In the genomic region with DNA sequence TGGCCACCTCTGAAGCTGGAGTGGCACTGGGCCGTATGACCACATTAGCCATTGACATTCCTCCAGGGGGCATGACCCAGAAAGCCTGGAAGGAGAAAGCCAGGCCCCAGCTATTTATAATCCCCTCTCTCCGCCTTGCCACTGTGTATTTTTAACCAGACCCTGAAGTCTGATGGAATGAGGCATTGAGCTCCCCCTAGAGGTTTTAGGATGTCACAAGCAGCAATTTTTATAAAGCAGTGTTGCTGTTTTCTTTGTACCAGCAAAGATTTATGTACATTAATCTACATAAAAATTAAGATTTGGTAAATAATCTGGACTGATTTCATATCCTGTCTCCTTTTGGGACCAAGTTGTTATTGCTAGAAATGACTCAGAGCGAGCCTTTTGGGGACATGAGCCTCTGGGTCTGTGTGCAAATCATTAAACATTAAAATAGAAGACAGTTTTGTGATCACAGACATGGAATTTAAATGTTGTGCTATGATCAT, we compare ENCODE assay signal across 8 cellular contexts.
DNase-seq lines count a peak whose midpoint lies in the region; ATAC-seq and TF ChIP-seq lines count a peak whose summit lies in the region.

No MANE protein-coding gene starts in this region.

- no peak overlapping the region for H3K27ac Mint-ChIP-seq in neural crest cell (ENCODE audit: unreplicated experiment)

- peak; percentile 82 for TF ChIP-seq CTCF in neural crest cell (conservative IDR thresholded peaks at IDR 0.05)

- peak; percentile 61 for ATAC-seq in HG02678 (IDR thresholded peaks at IDR 0.05; ENCODE audit: unreplicated experiment)

- DNase-seq in GM03348 (ENCODE audit: low spot score) = peak; percentile 77
- peak; percentile 35 for DNase-seq in NCI-H1417 treated with DMSO at 0.1 percent for 48 hours (lab: John Stamatoyannopoulos, UW)
- peak; percentile 8 for DNase-seq in SKM-1 (lab: John Stamatoyannopoulos, UW; ENCODE audit: unreplicated experiment)
- DNase-seq in fibroblast of peridontal ligament (ENCODE audit: extremely low read depth) = peak; percentile 82
- peak; percentile 29 for DNase-seq in neural crest cell (ENCODE audit: low read depth, low spot score)
- DNase-seq in OCI-M2 (lab: John Stamatoyannopoulos, UW; ENCODE audit: unreplicated experiment) = no peak
- DNase-seq in activated naive CD4-positive, alpha-beta T cell treated with Interleukin-2 at 50 U/mL for 16 hours = no peak

- peak overlapping the region; percentile 62 for H3K4me3 Mint-ChIP-seq in neural crest cell

- no peaks in the 10 kb centered on the region for H3K27me3 Mint-ChIP-seq in neural crest cell (ENCODE audit: low read depth)

- H3K36me3 Mint-ChIP-seq in neural crest cell (ENCODE audit: low read depth) = no peaks in the 10 kb centered on the region

- H3K4me1 Mint-ChIP-seq in neural crest cell = peaks cover 52% of the 10 kb centered on the region

- no peaks in the 10 kb centered on the region for H3K9me3 Mint-ChIP-seq in neural crest cell

Comparison
In these comparisons a context has a peak if more than half of its experiments do, and no peak if none do; other contexts are left out.
1. DNase-seq: peak in GM03348 (single experiment), NCI-H1417 treated with DMSO at 0.1 percent for 48 hours (single experiment), SKM-1 (single experiment), fibroblast of peridontal ligament (single experiment) and neural crest cell (single experiment); none in OCI-M2 (single experiment) and activated naive CD4-positive, alpha-beta T cell treated with Interleukin-2 at 50 U/mL for 16 hours (single experiment).